1 cellular context compared by ENCODE assay signal in genomic region chr9:129109504-129109903, GRCh38.
TF ChIP-seq lines count a peak whose summit lies in the region.

No MANE protein-coding gene starts in this region.

TF ChIP-seq in WTC11, 78 proteins besides CTCF, POLR2A, EP300 and RAD21 (continued from another document):
- TF ChIP-seq ZNF532 (CRISPR knock-in tag; IDR thresholded peaks at IDR 0.05; ENCODE audit: borderline replicate concordance) (no peak), NFE2L1 (CRISPR knock-in tag; IDR thresholded peaks at IDR 0.05) (no peak), ATF3 (CRISPR knock-in tag; conservative IDR thresholded peaks at IDR 0.05) (no peak)
